Comparison of ENCODE assay signal across 10 cellular contexts in genomic region chr3:34015204-34016142, GRCh38.
A peak's percentile ranks its signal among the peaks of the same experiment; 100 is the strongest.
DNase-seq lines count a peak whose midpoint lies in the region; TF ChIP-seq lines count a peak whose summit lies in the region.
"Had no signal": no experiment of that assay in that cellular context is flagged by ENCODE, and none has a peak within 500 bp of the region (broad histone marks: within the 10 kb centered on the region; RNA-seq: fewer than 3 reads in every experiment).

No MANE protein-coding gene starts in this region.

- H3K36me3 ChIP-seq in Karpas-422 (ENCODE audit: insufficient read depth, low read length): no peaks in the 10 kb centered on the region
- no peaks in the 10 kb centered on the region for H3K36me3 ChIP-seq in neuronal stem cell (replicated peaks in 1 of 2; ENCODE audit: control insufficient read depth in 2 of 2, insufficient read depth in 2 of 2, low read length in 2 of 2)
- no peaks in the 10 kb centered on the region for H3K36me3 ChIP-seq in CD4-positive, alpha-beta memory T cell (ENCODE audit: insufficient read depth, low read length)
- H3K36me3 ChIP-seq: right atrium auricular region had no signal

- H3K27me3 Mint-ChIP-seq in CD4-positive, alpha-beta memory T cell: no peaks in the 10 kb centered on the region
- peaks cover 2 to 4% (median 4%) of the 10 kb centered on the region in 3 donors for H3K27me3 Mint-ChIP-seq in immature natural killer cell (ENCODE audit: low read depth in 3 of 3)

- H2BK12ac ChIP-seq in neuronal stem cell (ENCODE audit: low read length): no peak overlapping the region

- WGBS in neuronal stem cell (ENCODE audit: extremely low coverage in 2 of 2, insufficient read length in 2 of 2, insufficient replicate concordance in 1 of 2), 2 donors: no CpG with 5 or more reads among the region's 9 CpGs

- peak overlapping the region; percentile 5 for H3K18ac ChIP-seq in neuronal stem cell (ENCODE audit: low read length)

- no peak overlapping the region for H2BK15ac ChIP-seq in neuronal stem cell (ENCODE audit: low read length)

- H3K4ac ChIP-seq in neuronal stem cell (ENCODE audit: low read length): no peak overlapping the region

- no peak overlapping the region for H3K4me2 ChIP-seq in Karpas-422 (ENCODE audit: low read depth, low read length, poor library complexity, severe bottlenecking)
- H3K4me2 ChIP-seq in neuronal stem cell (ENCODE audit: insufficient read depth, low read length, poor library complexity, severe bottlenecking): no peak overlapping the region

- peak; percentile 35 for TF ChIP-seq CTCF in astrocyte of the spinal cord (IDR thresholded peaks at IDR 0.05; ENCODE audit: low read depth, low read length)

- no peaks in the 10 kb centered on the region for H3K27me3 ChIP-seq in Karpas-422 (ENCODE audit: low read length)
- H3K27me3 ChIP-seq in neuronal stem cell (ENCODE audit: control insufficient read depth in 3 of 3, insufficient read depth in 3 of 3, low read depth in 1 of 3, low read length in 3 of 3): no peaks in the 10 kb centered on the region
- H3K27me3 ChIP-seq in CD4-positive, alpha-beta memory T cell (ENCODE audit: insufficient read depth, low read length): no peaks in the 10 kb centered on the region

- no peak overlapping the region for H4K8ac ChIP-seq in neuronal stem cell (ENCODE audit: low read depth, low read length)

- no peak overlapping the region for H3K23ac ChIP-seq in neuronal stem cell (ENCODE audit: low read depth, low read length, poor library complexity)

- peaks cover 17 to 34% (median 21%) of the 10 kb centered on the region in 4 donors for H3K4me1 Mint-ChIP-seq in CD4-positive, alpha-beta memory T cell
- peaks cover 51 to 65% of the 10 kb centered on the region in 2 donors for H3K4me1 Mint-ChIP-seq in immature natural killer cell

- peak overlapping the region in 1 of 7 donors; percentile 28 for H3K27ac Mint-ChIP-seq in CD4-positive, alpha-beta memory T cell
- peak overlapping the region in 3 of 6 donors; percentile 11 to 82 (median 36) for H3K27ac Mint-ChIP-seq in immature natural killer cell

- no peaks in the 10 kb centered on the region for H3K79me1 ChIP-seq in neuronal stem cell (ENCODE audit: low read depth, low read length)

- H3K14ac ChIP-seq in neuronal stem cell (ENCODE audit: low read length): no peak overlapping the region

- H4K20me1 ChIP-seq in Karpas-422 (ENCODE audit: insufficient read depth, low read depth, low read length): no peaks in the 10 kb centered on the region

- intact Hi-C loops in CD4-positive, alpha-beta memory T cell (cut with micrococcal nuclease): no loop called here

- H3K4me3 ChIP-seq in Karpas-422 (ENCODE audit: low read length): no peak overlapping the region
- H3K4me3 ChIP-seq in astrocyte of the spinal cord (ENCODE audit: low read depth, low read length): no peak overlapping the region
- no peak overlapping the region for H3K4me3 ChIP-seq in neuronal stem cell (ENCODE audit: low read length in 2 of 2)
- no peak overlapping the region for H3K4me3 ChIP-seq in CD4-positive, alpha-beta memory T cell (ENCODE audit: low read length in 2 of 2)
- H3K4me3 ChIP-seq: right atrium auricular region had no signal

- H3K9me3 ChIP-seq in Karpas-422 (ENCODE audit: low read length) (no peaks in the 10 kb centered on the region), neuronal stem cell (replicated peaks in 1 of 2; ENCODE audit: control insufficient read depth in 2 of 2, insufficient read depth in 1 of 2, low read depth in 1 of 2, low read length in 2 of 2) (no peaks in the 10 kb centered on the region)
- H3K9me3 ChIP-seq in CD4-positive, alpha-beta memory T cell (ENCODE audit: control insufficient read depth in 1 of 2, low read length in 2 of 2): no peaks in the 10 kb centered on the region
- H3K9me3 ChIP-seq: right atrium auricular region had no signal

- H2BK5ac ChIP-seq in neuronal stem cell (ENCODE audit: low read length): no peak overlapping the region

- H3K9ac ChIP-seq in Karpas-422 (ENCODE audit: low read length) (no peak overlapping the region), neuronal stem cell (ENCODE audit: low read depth, low read length, poor library complexity) (no peak overlapping the region)

- no peaks in the 10 kb centered on the region for H3K9me2 ChIP-seq in Karpas-422 (replicated peaks; ENCODE audit: insufficient read depth, low read length)

- peaks cover 83% of the 10 kb centered on the region for H3K4me1 ChIP-seq in Karpas-422 (ENCODE audit: low read length)
- H3K4me1 ChIP-seq in neuronal stem cell (ENCODE audit: control insufficient read depth in 2 of 2, insufficient read depth in 1 of 2, low read depth in 1 of 2, low read length in 2 of 2): no peaks in the 10 kb centered on the region
- H3K4me1 ChIP-seq in CD4-positive, alpha-beta memory T cell (ENCODE audit: insufficient read depth, low read length): peaks cover 26% of the 10 kb centered on the region
- H3K4me1 ChIP-seq: right atrium auricular region had no signal

- H2AFZ ChIP-seq in Karpas-422 (ENCODE audit: low read length): no peak overlapping the region
- no peak overlapping the region for H2AFZ ChIP-seq in neuronal stem cell (ENCODE audit: low read length)

- CTCF ChIA-PET in CD4-positive, alpha-beta memory T cell (lab: Charles Lee; ENCODE audit: partially characterized antibody): interaction anchor here (1.3 to 1.8 kb wide), 2 partner anchors 11 to 132 kb away, joined by 4 to 6 read pairs; no protein-coding TSS in a partner anchor

- in situ Hi-C loops in astrocyte of the spinal cord (cut with HindIII; ENCODE audit: low sequenced_read_pairs): no loop called here

- no peaks in the 10 kb centered on the region for H3K36me3 Mint-ChIP-seq in CD4-positive, alpha-beta memory T cell
- no peaks in the 10 kb centered on the region for H3K36me3 Mint-ChIP-seq in immature natural killer cell

- H3K9me3 Mint-ChIP-seq in CD4-positive, alpha-beta memory T cell: no peaks in the 10 kb centered on the region
- H3K9me3 Mint-ChIP-seq in immature natural killer cell: no peaks in the 10 kb centered on the region

- peak overlapping the region; percentile 18 for H2AK5ac ChIP-seq in neuronal stem cell (ENCODE audit: low read depth, low read length)

- H2BK120ac ChIP-seq in neuronal stem cell (ENCODE audit: low read depth, low read length): no peak overlapping the region

- DNase-seq in NCI-H526 (lab: John Stamatoyannopoulos, UW) (peak; percentile 4 to 23), NCI-H526 treated with DMSO at 0.1 percent for 48 hours (lab: John Stamatoyannopoulos, UW) (no peak), Karpas-422 (peak; percentile 88), astrocyte of the spinal cord (ENCODE audit: low read depth, low spot score) (peak; percentile 20), neuronal stem cell (ENCODE audit: low spot score) (no peak), NCI-H774 (lab: John Stamatoyannopoulos, UW) (no peak), immature natural killer cell (no peak)
- no peak for DNase-seq in CD4-positive, alpha-beta memory T cell
- DNase-seq: stimulated activated CD8-positive, alpha-beta memory T cell treated with anti-CD3 and anti-CD28 coated beads, Interleukin-4, amount 100 ng/mL, for 48 hours had no signal

- H3K4me3 Mint-ChIP-seq in CD4-positive, alpha-beta memory T cell: no peak overlapping the region
- H3K4me3 Mint-ChIP-seq in immature natural killer cell: peak overlapping the region in 2 of 5 donors; percentile 24 to 32

- POLR2A ChIA-PET in CD4-positive, alpha-beta memory T cell (lab: Charles Lee; ENCODE audit: partially characterized antibody): no interaction called here

- H3K27ac ChIP-seq in Karpas-422 (ENCODE audit: low read length): no peak overlapping the region
- no peak overlapping the region for H3K27ac ChIP-seq in neuronal stem cell (replicated peaks; ENCODE audit: low read length)
- no peak overlapping the region for H3K27ac ChIP-seq in CD4-positive, alpha-beta memory T cell (ENCODE audit: low read depth, low read length)
- H3K27ac ChIP-seq: right atrium auricular region had no signal

- no peak overlapping the region for H4K91ac ChIP-seq in neuronal stem cell (ENCODE audit: low read depth, low read length, poor library complexity)

- H3K79me2 ChIP-seq in Karpas-422 (ENCODE audit: low read length): no peaks in the 10 kb centered on the region

Comparison
In these comparisons a context has a peak if more than half of its experiments do, and no peak if none do; other contexts are left out.
1. DNase-seq: peak in NCI-H526 (2 of 2), Karpas-422 (single experiment) and astrocyte of the spinal cord (single experiment); none in NCI-H526 treated with DMSO at 0.1 percent for 48 hours (single experiment), neuronal stem cell (single experiment), NCI-H774 (single experiment), CD4-positive, alpha-beta memory T cell (0 of 5) and immature natural killer cell (0 of 3).